ENCODE assay signal across 9 cellular contexts in genomic region chr11:117828641-117829368, GRCh38. TPM values are rescaled to one million over a fixed set of nuclear protein-coding genes. Genes with fewer than 3 reads are reported as not detected.
DNase-seq lines count a peak whose midpoint lies in the region; ATAC-seq and TF ChIP-seq lines count a peak whose summit lies in the region.
"Had no signal": no experiment of that assay in that cellular context is flagged by ENCODE, and none has a peak within 500 bp of the region (broad histone marks: within the 10 kb centered on the region; RNA-seq: fewer than 3 reads in every experiment).

No MANE protein-coding gene starts in this region.

- no peak overlapping the region for H3K4me3 Mint-ChIP-seq in activated naive CD4-positive, alpha-beta T cell treated with anti-CD3 and anti-CD28 coated beads, Interleukin-2, amount 10 ng/mL, durations not matched to agents 7 days and 5 days
- peak overlapping the region in 2 of 5 donors; percentile 20 to 46 for H3K4me3 Mint-ChIP-seq in immature natural killer cell

- CTCF ChIA-PET in A673 (lab: Charles Lee), result no interaction called here
- CTCF ChIA-PET in activated naive CD4-positive, alpha-beta T cell treated with anti-CD3 and anti-CD28 coated beads, Interleukin-2, amount 10 ng/mL, durations not matched to agents 7 days and 5 days (lab: Charles Lee), result interaction anchor here (0.8 to 9.5 kb wide), 9 partner anchors 12 to 226 kb away, joined by 3 to 137 read pairs (median 5); no protein-coding TSS in a partner anchor

- H3K27me3 Mint-ChIP-seq in activated naive CD4-positive, alpha-beta T cell treated with anti-CD3 and anti-CD28 coated beads, Interleukin-2, amount 10 ng/mL, durations not matched to agents 7 days and 5 days, result peaks cover 44% of the 10 kb centered on the region
- H3K27me3 Mint-ChIP-seq in immature natural killer cell (ENCODE audit: low read depth in 3 of 3), result peaks cover 4 to 5% (median 5%) of the 10 kb centered on the region in 3 donors

- DNase-seq in A673 (ENCODE audit: low spot score) (peak; percentile 35), RWPE2 (ENCODE audit: low spot score) (no peak), immature natural killer cell (peak; percentile 54 to 75 (median 54)), KG1 (lab: John Stamatoyannopoulos, UW) (no peak)
- peak; percentile 76 for DNase-seq in activated naive CD4-positive, alpha-beta T cell treated with anti-CD3 and anti-CD28 coated beads, Interleukin-2, amount 10 ng/mL, durations not matched to agents 7 days and 5 days
- peak; percentile 88 for DNase-seq in stimulated activated CD8-positive, alpha-beta memory T cell treated with anti-CD3 and anti-CD28 coated beads, Interleukin-12 subunit alpha, Interleukin-12 subunit beta, amount 100 ng/mL, for 4 hours (ENCODE audit: low read depth)

- no peaks in the 10 kb centered on the region for H3K27me3 ChIP-seq in A673 (replicated peaks; ENCODE audit: insufficient read depth, low read depth, low read length, poor library complexity)
- H3K27me3 ChIP-seq in RWPE2 (ENCODE audit: insufficient read depth, poor library complexity, severe bottlenecking), result no peaks in the 10 kb centered on the region
- H3K27me3 ChIP-seq: cardiac muscle cell had no signal

- peaks cover 58% of the 10 kb centered on the region for H3K4me1 Mint-ChIP-seq in activated naive CD4-positive, alpha-beta T cell treated with anti-CD3 and anti-CD28 coated beads, Interleukin-2, amount 10 ng/mL, durations not matched to agents 7 days and 5 days
- peaks cover 19 to 23% of the 10 kb centered on the region in 2 donors for H3K4me1 Mint-ChIP-seq in immature natural killer cell

- H3K27ac Mint-ChIP-seq in activated naive CD4-positive, alpha-beta T cell treated with anti-CD3 and anti-CD28 coated beads, Interleukin-2, amount 10 ng/mL, durations not matched to agents 7 days and 5 days, result peak overlapping the region; percentile 3
- peak overlapping the region in 4 of 6 donors; percentile 39 to 50 (median 46) for H3K27ac Mint-ChIP-seq in immature natural killer cell

- H3K9me3 ChIP-seq in A673 (ENCODE audit: low read depth, low read length, poor library complexity, severe bottlenecking) (no peaks in the 10 kb centered on the region), RWPE2 (ENCODE audit: severe bottlenecking) (no peaks in the 10 kb centered on the region)

- H3K36me3 ChIP-seq in A673 (ENCODE audit: insufficient read depth, low read length, poor library complexity, severe bottlenecking) (no peaks in the 10 kb centered on the region), RWPE2 (ENCODE audit: low read depth) (no peaks in the 10 kb centered on the region)
- H3K36me3 ChIP-seq: cardiac muscle cell had no signal

- H3K4me3 ChIP-seq in A673 (ENCODE audit: low read depth, low read length, poor library complexity, severe bottlenecking) (no peak overlapping the region), RWPE2 (ENCODE audit: severe bottlenecking) (no peak overlapping the region)
- H3K4me3 ChIP-seq: cardiac muscle cell had no signal

- intact Hi-C loops in A673 (cut with micrococcal nuclease; ENCODE audit: unreplicated experiment), result no loop called here

- ATAC-seq in GM21825 (IDR thresholded peaks at IDR 0.05; ENCODE audit: unreplicated experiment) (peak; percentile 66), RWPE2 (ENCODE audit: low read depth) (peak; percentile 80), GM21528 (IDR thresholded peaks at IDR 0.05; ENCODE audit: low FRiP score, unreplicated experiment) (no peak)

- no peaks in the 10 kb centered on the region for H3K9me3 Mint-ChIP-seq in activated naive CD4-positive, alpha-beta T cell treated with anti-CD3 and anti-CD28 coated beads, Interleukin-2, amount 10 ng/mL, durations not matched to agents 7 days and 5 days
- no peaks in the 10 kb centered on the region for H3K9me3 Mint-ChIP-seq in immature natural killer cell

- H3K27ac ChIP-seq in A673 (ENCODE audit: low read depth, low read length, poor library complexity, severe bottlenecking) (no peak overlapping the region), RWPE2 (ENCODE audit: poor library complexity, severe bottlenecking) (no peak overlapping the region)
- H3K27ac ChIP-seq: cardiac muscle cell had no signal

- POLR2A ChIA-PET in A673 (lab: Charles Lee; ENCODE audit: low non-redundant PET), result no interaction called here

- no peaks in the 10 kb centered on the region for H3K4me1 ChIP-seq in A673 (ENCODE audit: insufficient read depth, low read length, poor library complexity, severe bottlenecking)
- H3K4me1 ChIP-seq in RWPE2 (ENCODE audit: insufficient read depth, poor library complexity, severe bottlenecking), result no peaks in the 10 kb centered on the region

- H3K36me3 Mint-ChIP-seq in activated naive CD4-positive, alpha-beta T cell treated with anti-CD3 and anti-CD28 coated beads, Interleukin-2, amount 10 ng/mL, durations not matched to agents 7 days and 5 days, result no peaks in the 10 kb centered on the region
- H3K36me3 Mint-ChIP-seq in immature natural killer cell, result no peaks in the 10 kb centered on the region

- no peak for TF ChIP-seq CTCF in A673 (conservative IDR thresholded peaks at IDR 0.05; ENCODE audit: low read depth, low read length)
- TF ChIP-seq CTCF in RWPE2 (IDR thresholded peaks at IDR 0.05; ENCODE audit: poor library complexity, severe bottlenecking), result no peak

- no TSS peak for BruUV-seq in A673 (replicated peaks; lab: Mats Ljungman, UMichigan)

RNA-seq across cellular contexts. Expression of gene FXYD2, which starts 4.3 kb away (rescaled TPM):
- total RNA-seq in A673 (2021), result not detected in 2 replicates
- 10 to 100 TPM in 1 of 3 donors, 1 to 10 TPM in 2; 1.3 to 12.0 (median 3.4) TPM for polyA plus RNA-seq in immature natural killer cell

RNA-seq across cellular contexts. Expression of gene DSCAML1, which starts 31.8 kb away (rescaled TPM):
- not detected in 2 replicates for total RNA-seq in A673 (2021)
- polyA plus RNA-seq in immature natural killer cell, result not detected
- polyA plus RNA-seq: cardiac muscle cell had no signal

RNA-seq across cellular contexts. Expression of gene FXYD6, which starts 47.7 kb away (rescaled TPM):
- total RNA-seq in A673 (2021), result 12.2 and 12.9 TPM in 2 replicates
- not detected for polyA plus RNA-seq in immature natural killer cell

Comparison
In these comparisons a context has a peak if more than half of its experiments do, and no peak if none do; other contexts are left out.
1. DNase-seq: peak in A673 (single experiment), activated naive CD4-positive, alpha-beta T cell treated with anti-CD3 and anti-CD28 coated beads, Interleukin-2, amount 10 ng/mL, durations not matched to agents 7 days and 5 days (single experiment), immature natural killer cell (3 of 3) and stimulated activated CD8-positive, alpha-beta memory T cell treated with anti-CD3 and anti-CD28 coated beads, Interleukin-12 subunit alpha, Interleukin-12 subunit beta, amount 100 ng/mL, for 4 hours (single experiment); none in RWPE2 (single experiment) and KG1 (single experiment).